Comparison of ENCODE assay signal across 21 cellular contexts in genomic region chr2:113812204-113812603, GRCh38.
"Had no signal": no experiment of that assay in that cellular context is flagged by ENCODE, and none has a peak within 500 bp of the region (broad histone marks: within the 10 kb centered on the region; RNA-seq: fewer than 3 reads in every experiment).

No MANE protein-coding gene starts in this region.

- H3K4me1 ChIP-seq: colonic mucosa, gastrocnemius medialis, right lobe of liver, spleen, transverse colon, vagina had no signal

- H3K36me3 ChIP-seq: brain microvascular endothelial cell, colonic mucosa, gastrocnemius medialis, left ventricle myocardium inferior, ovary, right lobe of liver, spleen, transverse colon, vagina had no signal

- H3K4me3 ChIP-seq: colonic mucosa, gastrocnemius medialis, left ventricle myocardium inferior, mucosa of descending colon, ovary, right lobe of liver, spleen, transverse colon, vagina had no signal

- ATAC-seq: activated CD4-positive, alpha-beta T cell treated with anti-CD3 and anti-CD28 coated beads for 36 hours; gastrocnemius medialis; mucosa of descending colon; right lobe of liver; stimulated activated memory B cell treated with anti-CD40 and anti-IgM and Interleukin-4, amounts not matched to agents 10 μg/mL and 1 μg/mL and 100 μg/mL, for 72 hours; WTC11 had no signal

- H3K9me3 ChIP-seq: colonic mucosa, gastrocnemius medialis, left ventricle myocardium inferior, mucosa of descending colon, ovary, right lobe of liver, spleen, transverse colon, vagina had no signal

- H3K27me3 ChIP-seq: brain microvascular endothelial cell, colonic mucosa, gastrocnemius medialis, ovary, right lobe of liver, spleen, transverse colon, vagina had no signal

- DNase-seq: activated CD4-positive, alpha-beta T cell treated with anti-CD3 and anti-CD28 coated beads for 36 hours; activated CD4-positive, alpha-beta T cell treated with anti-CD3 and anti-CD28 coated beads, Interleukin-2, amount 50 U/mL, for 48 hours; brain microvascular endothelial cell; central memory CD4-positive, alpha-beta T cell; colonic mucosa; endodermal cell; gastrocnemius medialis; head of caudate nucleus; left ventricle myocardium inferior; mammary epithelial cell; mucosa of descending colon; naive B cell; ovary; right lobe of liver; spleen; stimulated activated CD4-positive, alpha-beta T cell treated with anti-CD3 and anti-CD28 coated beads, Interleukin-4, amount 100 ng/mL, for 4 hours; transverse colon had no signal

- H3K27ac ChIP-seq: brain microvascular endothelial cell, colonic mucosa, epithelial cell of prostate, gastrocnemius medialis, left ventricle myocardium inferior, ovary, right lobe of liver, spleen, transverse colon, vagina had no signal
